In the genomic region with DNA sequence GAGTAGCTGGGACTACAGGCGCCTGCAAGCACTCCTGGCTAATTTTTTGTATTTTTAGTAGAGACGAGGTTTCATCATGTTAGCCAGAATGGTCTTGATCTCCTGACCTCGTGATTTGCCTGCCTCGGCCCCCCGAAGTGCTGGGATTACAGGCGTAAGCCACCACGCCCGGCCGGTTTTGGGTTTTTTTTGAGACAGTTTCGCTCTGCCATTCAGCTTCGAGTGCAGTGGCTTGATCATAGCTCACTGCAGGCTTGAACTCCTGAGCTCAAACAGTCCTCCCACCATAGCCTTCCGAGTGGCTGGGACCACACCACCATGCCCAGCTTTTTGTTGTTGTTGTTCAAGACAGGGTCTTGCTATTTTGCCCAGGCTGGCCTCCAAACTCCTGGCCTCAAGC, we compare ENCODE assay signal across 22 cellular contexts.
"Had no signal": no experiment of that assay in that cellular context is flagged by ENCODE, and none has a peak within 500 bp of the region (broad histone marks: within the 10 kb centered on the region; RNA-seq: fewer than 3 reads in every experiment).

No MANE protein-coding gene starts in this region.

- H3K9me3 ChIP-seq: thyroid gland, upper lobe of right lung had no signal

- H3K27me3 Mint-ChIP-seq: activated naive CD8-positive, alpha-beta T cell treated with anti-CD3 and anti-CD28 coated beads, Interleukin-2, amount 50 U/mL, for 24 hours; dendritic cell treated with granulocyte-macrophage colony-stimulating factor and Interleukin-4, amounts not matched to agents 40 ng/mL and 50 ng/mL, for 4 days had no signal

- H3K4me3 Mint-ChIP-seq: activated CD8-positive, alpha-beta T cell treated with anti-CD3 and anti-CD28 coated beads, Interleukin-2, amount 10 ng/mL, durations not matched to agents 7 days and 5 days; activated naive CD8-positive, alpha-beta T cell treated with anti-CD3 and anti-CD28 coated beads, Interleukin-2, amount 50 U/mL, for 24 hours; activated T-helper 1 cell treated with anti-CD3 and anti-CD28 coated beads, Interleukin-12 subunit alpha, Interleukin-12 subunit beta, Interleukin-2, Interleukin-4 antibody, amounts not matched to agents 30 ng/mL and 10 ng/mL and 1 ng/mL, durations not matched to agents 14 hours and 24 hours and 36 hours; dendritic cell treated with granulocyte-macrophage colony-stimulating factor and Interleukin-4, amounts not matched to agents 40 ng/mL and 50 ng/mL, for 4 days; neural crest cell had no signal

- H3K4me1 Mint-ChIP-seq: activated naive CD8-positive, alpha-beta T cell treated with anti-CD3 and anti-CD28 coated beads, Interleukin-2, amount 50 U/mL, for 24 hours; neural crest cell had no signal

- H3K27ac ChIP-seq: thyroid gland, upper lobe of right lung had no signal

- H3K27me3 ChIP-seq: thyroid gland, upper lobe of right lung had no signal

- DNase-seq: activated CD4-positive, alpha-beta T cell treated with anti-CD3 and anti-CD28 coated beads for 1 hour; activated CD4-positive, alpha-beta T cell treated with anti-CD3 and anti-CD28 coated beads, Interleukin-2, amount 50 U/mL, for 1 hour; activated CD8-positive, alpha-beta T cell treated with anti-CD3 and anti-CD28 coated beads, Interleukin-2, amount 10 ng/mL, durations not matched to agents 7 days and 5 days; activated gamma-delta T cell; activated naive CD4-positive, alpha-beta T cell treated with anti-CD3 and anti-CD28 coated beads, Interleukin-2, amount 50 U/mL, for 16 hours; activated naive CD8-positive, alpha-beta T cell treated with anti-CD3 and anti-CD28 coated beads, Interleukin-2, amount 50 U/mL, for 24 hours; effector CD4-positive, alpha-beta T cell; left colon; mesenchymal stem cell; occipital lobe; stimulated activated CD4-positive, alpha-beta T cell treated with anti-CD3 and anti-CD28 coated beads, Interleukin-2, amount 100 ng/mL, for 48 hours; stimulated activated CD8-positive, alpha-beta memory T cell treated with anti-CD3 and anti-CD28 coated beads, Interleukin-4, amount 100 ng/mL, for 48 hours; stimulated activated naive CD4-positive, alpha-beta T cell treated with Interleukin-2 at 50 U/mL for 16 hours; thyroid gland; upper lobe of right lung had no signal

- ATAC-seq: activated CD8-positive, alpha-beta T cell treated with anti-CD3 and anti-CD28 coated beads, Interleukin-2, amount 10 ng/mL, durations not matched to agents 7 days and 5 days; activated naive CD8-positive, alpha-beta T cell treated with anti-CD3 and anti-CD28 coated beads, Interleukin-2, amount 50 U/mL, for 24 hours; left colon; sciatic nerve; upper lobe of right lung had no signal

- H3K4me2 ChIP-seq: smooth muscle cell had no signal

- H3K27ac Mint-ChIP-seq: activated CD8-positive, alpha-beta T cell treated with anti-CD3 and anti-CD28 coated beads, Interleukin-2, amount 10 ng/mL, durations not matched to agents 7 days and 5 days; activated naive CD8-positive, alpha-beta T cell treated with anti-CD3 and anti-CD28 coated beads, Interleukin-2, amount 50 U/mL, for 24 hours; activated T-helper 1 cell treated with anti-CD3 and anti-CD28 coated beads, Interleukin-12 subunit alpha, Interleukin-12 subunit beta, Interleukin-2, Interleukin-4 antibody, amounts not matched to agents 30 ng/mL and 10 ng/mL and 1 ng/mL, durations not matched to agents 14 hours and 24 hours and 36 hours; dendritic cell treated with granulocyte-macrophage colony-stimulating factor and Interleukin-4, amounts not matched to agents 40 ng/mL and 50 ng/mL, for 4 days had no signal

- H3K4me3 ChIP-seq: smooth muscle cell, thyroid gland, upper lobe of right lung had no signal

- H3K9me3 Mint-ChIP-seq: activated naive CD8-positive, alpha-beta T cell treated with anti-CD3 and anti-CD28 coated beads, Interleukin-2, amount 50 U/mL, for 24 hours; activated T-helper 1 cell treated with anti-CD3 and anti-CD28 coated beads, Interleukin-12 subunit alpha, Interleukin-12 subunit beta, Interleukin-2, Interleukin-4 antibody, amounts not matched to agents 30 ng/mL and 10 ng/mL and 1 ng/mL, durations not matched to agents 14 hours and 24 hours and 36 hours; dendritic cell treated with granulocyte-macrophage colony-stimulating factor and Interleukin-4, amounts not matched to agents 40 ng/mL and 50 ng/mL, for 4 days; neural crest cell had no signal

- FAIRE-seq: endometrium, keratinocyte had no signal

- H3K4me1 ChIP-seq: thyroid gland, upper lobe of right lung had no signal
